Comparison of ENCODE assay signal across 11 cellular contexts in genomic region chr7:102610441-102610840, GRCh38. TPM values are rescaled to one million over a fixed set of nuclear protein-coding genes. Genes with fewer than 3 reads are reported as not detected.
"Had no signal": no experiment of that assay in that cellular context is flagged by ENCODE, and none has a peak within 500 bp of the region (broad histone marks: within the 10 kb centered on the region; RNA-seq: fewer than 3 reads in every experiment).

No MANE protein-coding gene starts in this region.

RNA-seq across cellular contexts. Expression of gene SPDYE2B, which starts 39.7 kb away (rescaled TPM):
- total RNA-seq: activated B cell treated with CpG ODN at 0.5 μM for 24 hours; activated CD4-positive, alpha-beta memory T cell treated with anti-CD3 and anti-CD28 coated beads for 36 hours; activated CD4-positive, alpha-beta T cell treated with anti-CD3 and anti-CD28 coated beads, Interleukin-2, amount 10 ng/mL, durations not matched to agents 7 days and 5 days; activated naive CD8-positive, alpha-beta T cell treated with anti-CD3 and anti-CD28 coated beads, Interleukin-2, amount 10 ng/mL, durations not matched to agents 7 days and 5 days; activated T-cell treated with anti-CD3 and anti-CD28 coated beads, Interleukin-2, amount 50 U/mL, for 72 hours; activated T-helper 2 cell treated with anti-CD3 and anti-CD28 coated beads, Interferon-gamma antibody, Interleukin-2, Interleukin-4, amounts not matched to agents 10 μg/mL and 5 μg/mL and 100 μg/mL, durations not matched to agents 14 hours and 24 hours and 36 hours; aorta; LHCN-M2; M059J; SK-MEL-5 had no signal
- polyA plus RNA-seq: aorta, IgD-negative memory B cell had no signal

RNA-seq across cellular contexts. Expression of gene SPDYE2, which starts 59.4 kb away (rescaled TPM):
- total RNA-seq: activated CD4-positive, alpha-beta memory T cell treated with anti-CD3 and anti-CD28 coated beads for 36 hours; activated T-cell treated with anti-CD3 and anti-CD28 coated beads, Interleukin-2, amount 50 U/mL, for 72 hours; activated T-helper 2 cell treated with anti-CD3 and anti-CD28 coated beads, Interferon-gamma antibody, Interleukin-2, Interleukin-4, amounts not matched to agents 10 μg/mL and 5 μg/mL and 100 μg/mL, durations not matched to agents 14 hours and 24 hours and 36 hours; aorta; LHCN-M2; M059J; SK-MEL-5 had no signal
- polyA plus RNA-seq: aorta had no signal
